In the genomic region with DNA sequence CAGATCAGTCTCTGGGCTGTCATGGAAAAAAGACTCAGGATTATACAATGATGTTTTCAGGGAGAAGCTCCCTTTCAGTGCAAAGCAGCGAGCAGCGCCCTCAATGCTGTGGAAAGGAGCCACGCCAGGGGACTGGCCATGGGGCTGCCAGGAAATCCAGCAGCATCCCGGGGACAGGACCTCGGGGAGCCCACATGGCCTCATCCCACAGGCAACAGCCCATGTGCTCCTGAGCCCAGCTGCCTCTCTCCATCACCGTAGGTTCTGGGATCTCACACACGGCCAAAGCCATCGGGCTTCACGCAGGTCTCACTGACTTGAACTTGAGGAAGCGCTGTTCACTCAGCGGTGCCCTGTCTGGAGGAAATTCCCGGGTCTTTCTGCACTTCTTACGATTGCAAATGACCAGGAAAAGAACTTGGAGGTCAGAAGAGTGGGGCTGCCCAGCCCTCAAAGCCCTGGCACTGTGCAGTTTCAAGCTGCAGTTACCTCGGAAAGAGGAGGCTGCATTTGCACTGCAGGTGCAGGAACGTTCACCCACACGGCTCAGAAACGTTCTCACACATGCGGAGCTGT, we compare ENCODE assay signal across 26 cellular contexts.
DNase-seq lines count a peak whose midpoint lies in the region; ATAC-seq, FAIRE-seq and TF ChIP-seq lines count a peak whose summit lies in the region.
"Had no signal": no experiment of that assay in that cellular context is flagged by ENCODE, and none has a peak within 500 bp of the region (broad histone marks: within the 10 kb centered on the region; RNA-seq: fewer than 3 reads in every experiment).

No MANE protein-coding gene starts in this region.

- peaks cover 4% of the 10 kb centered on the region for H3K36me3 Mint-ChIP-seq in neural progenitor cell
- H3K36me3 Mint-ChIP-seq: CD14-positive monocyte; CD4-positive, CD25-positive, alpha-beta regulatory T cell had no signal

- TF ChIP-seq POLR2A in HepG2 (IDR thresholded peaks at IDR 0.05; ENCODE audit: insufficient read depth in 1 of 2, low read depth in 2 of 2, low read length in 2 of 2) (no peak), right lobe of liver (IDR thresholded peaks at IDR 0.05) (no peak)

- no peak overlapping the region for H2AFZ ChIP-seq in HepG2 (ENCODE audit: low read length)
- no peak overlapping the region for H2AFZ ChIP-seq in neural progenitor cell (replicated peaks)

- no TSS peak for BruUV-seq in HepG2 (replicated peaks; lab: Mats Ljungman, UMichigan)

- in situ Hi-C loops in HepG2 (cut with HindIII; ENCODE audit: extremely low pct_ligation_motif_present, low pct_unique_long_range_greater_than_20kb): no loop called here

- 29% methylated on average over 16 of the region's 18 CpGs for WGBS in HepG2 (ENCODE audit: low lambda C conversion rate)
- 70% methylated on average over 9 of the region's 18 CpGs for WGBS in right lobe of liver (ENCODE audit: insufficient coverage, low coverage, low lambda C conversion rate, missing lambda C conversion rate)

- H3K4me1 Mint-ChIP-seq in neural progenitor cell: peaks cover 9% of the 10 kb centered on the region
- H3K4me1 Mint-ChIP-seq: CD14-positive monocyte; CD4-positive, alpha-beta memory T cell; CD4-positive, CD25-positive, alpha-beta regulatory T cell; CD8-positive, alpha-beta memory T cell had no signal

- no peak overlapping the region for H3K4me3 ChIP-seq in HepG2 (replicated peaks in 1 of 3; ENCODE audit: insufficient read depth in 1 of 3, low read depth in 2 of 3, low read length in 3 of 3)
- no peak overlapping the region for H3K4me3 ChIP-seq in right lobe of liver
- no peak overlapping the region for H3K4me3 ChIP-seq in neural progenitor cell
- H3K4me3 ChIP-seq: BLaER1, GM12878 had no signal

- H3K27ac ChIP-seq in HepG2 (ENCODE audit: extremely low read length, insufficient read depth, low read length) (no peak overlapping the region), right lobe of liver (no peak overlapping the region), neural progenitor cell (no peak overlapping the region)
- H3K27ac ChIP-seq: BLaER1 had no signal

- peaks cover 17% of the 10 kb centered on the region for H3K9me3 Mint-ChIP-seq in neural progenitor cell

- FAIRE-seq in HepG2 (lab: Jason Lieb, UNC): no peak
- FAIRE-seq: A204.1, GM12878, GM12892, GM18507 had no signal

- H3K4me1 ChIP-seq in HepG2 (ENCODE audit: insufficient read depth, low read length) (no peaks in the 10 kb centered on the region), right lobe of liver (no peaks in the 10 kb centered on the region), neural progenitor cell (no peaks in the 10 kb centered on the region)
- H3K4me1 ChIP-seq: BE2C had no signal

- H3K9ac ChIP-seq in HepG2 (ENCODE audit: insufficient read depth, low read depth, low read length): no peak overlapping the region
- H3K9ac ChIP-seq in neural progenitor cell: no peak overlapping the region
- H3K9ac ChIP-seq: BLaER1 had no signal

- H4K20me1 ChIP-seq in HepG2 (ENCODE audit: insufficient read depth, low read length) (no peaks in the 10 kb centered on the region), neural progenitor cell (ENCODE audit: low read depth) (no peaks in the 10 kb centered on the region)
- H4K20me1 ChIP-seq: BLaER1 had no signal

- H3K79me2 ChIP-seq in HepG2 (ENCODE audit: insufficient read depth, low read length): no peaks in the 10 kb centered on the region
- no peaks in the 10 kb centered on the region for H3K79me2 ChIP-seq in neural progenitor cell (ENCODE audit: low read depth)

- H3F3A ChIP-seq in neural progenitor cell (ENCODE audit: low read depth): no peaks in the 10 kb centered on the region

- intact Hi-C loops in HepG2 (cut with micrococcal nuclease; ENCODE audit: unreplicated experiment): no loop called here
- intact Hi-C loops in right lobe of liver (cut with DNase I): no loop called here

- no peaks in the 10 kb centered on the region for H3K27me3 Mint-ChIP-seq in neural progenitor cell (ENCODE audit: insufficient read depth, low read depth)
- H3K27me3 Mint-ChIP-seq: CD4-positive, CD25-positive, alpha-beta regulatory T cell had no signal

- no peak overlapping the region for H3K4me2 ChIP-seq in HepG2 (ENCODE audit: low read depth, low read length)
- H3K4me2 ChIP-seq in neural progenitor cell: no peak overlapping the region
- H3K4me2 ChIP-seq: BLaER1 had no signal

- 0 out of 3 replicates have a peak, but pooled peaks have one; percentile 26 for ATAC-seq in HepG2
- ATAC-seq in right lobe of liver: no peak
- ATAC-seq: GM12878 had no signal

- no peak for TF ChIP-seq EP300 in HepG2 (IDR thresholded peaks at IDR 0.05; ENCODE audit: low read depth in 2 of 2, low read length in 2 of 2)
- TF ChIP-seq EP300 in HepG2 (CRISPR knock-in tag; IDR thresholded peaks at IDR 0.05; ENCODE audit: borderline replicate concordance): no peak

- H3K9me3 ChIP-seq in HepG2 (ENCODE audit: low read length) (peaks cover 11% of the 10 kb centered on the region), right lobe of liver (no peaks in the 10 kb centered on the region), neural progenitor cell (ENCODE audit: low read depth) (no peaks in the 10 kb centered on the region)
- H3K9me3 ChIP-seq: BE2C had no signal

- no peak overlapping the region for H3K27ac Mint-ChIP-seq in neural progenitor cell
- H3K27ac Mint-ChIP-seq: CD14-positive monocyte; CD4-positive, CD25-positive, alpha-beta regulatory T cell; CD8-positive, alpha-beta memory T cell had no signal

- POLR2A ChIA-PET in HepG2 (lab: Yijun Ruan, JAX): no interaction called here

- CTCF ChIA-PET in HepG2 (lab: Yijun Ruan, JAX; ENCODE audit: low intra/inter-chr PET ratio, low total read pairs): no interaction called here

- no peaks in the 10 kb centered on the region for H3K36me3 ChIP-seq in HepG2 (replicated peaks in 1 of 2; ENCODE audit: control insufficient read depth in 1 of 2, insufficient read depth in 2 of 2, low read length in 2 of 2)
- H3K36me3 ChIP-seq in right lobe of liver: no peaks in the 10 kb centered on the region
- H3K36me3 ChIP-seq in neural progenitor cell: no peaks in the 10 kb centered on the region
- H3K36me3 ChIP-seq: BE2C, BLaER1 had no signal

- no peak overlapping the region for H3K4me3 Mint-ChIP-seq in neural progenitor cell
- H3K4me3 Mint-ChIP-seq: CD14-positive monocyte; CD4-positive, alpha-beta memory T cell; CD4-positive, CD25-positive, alpha-beta regulatory T cell; CD8-positive, alpha-beta memory T cell had no signal

- H3K27me3 ChIP-seq in HepG2 (ENCODE audit: control insufficient read depth in 1 of 2, insufficient read depth in 2 of 2, low read length in 2 of 2) (peaks cover 1 to 11% of the 10 kb centered on the region in 2 experiments; a peak in 3 of 5 replicates), right lobe of liver (no peaks in the 10 kb centered on the region), neural progenitor cell (no peaks in the 10 kb centered on the region)
- H3K27me3 ChIP-seq: BE2C, BLaER1 had no signal

- TF ChIP-seq RAD21 in HepG2 (CRISPR knock-in tag; IDR thresholded peaks at IDR 0.05): no peak

- DNase-seq in HepG2 (ENCODE audit: low spot score): no peak
- DNase-seq in right lobe of liver: no peak
- peak; percentile 5 for DNase-seq in mucosa of gallbladder (ENCODE audit: low spot score)
- no peak for DNase-seq in neural progenitor cell (ENCODE audit: low spot score)
- DNase-seq in NCI-H2171 treated with DMSO at 0.1 percent for 48 hours (lab: John Stamatoyannopoulos, UW): no peak
- DNase-seq: 8988T; ACHN; BE2C; C1 segment of cervical spinal cord; CD4-positive, alpha-beta memory T cell; CD4-positive, CD25-positive, alpha-beta regulatory T cell; CD8-positive, alpha-beta memory T cell; COR-L47; DMS 273 treated with DMSO at 0.1 percent for 48 hours; DMS153; DMS53; DMS79; DND-41; EL; GDM1 had no signal

- no peak for TF ChIP-seq CTCF in HepG2 (CRISPR knock-in tag; IDR thresholded peaks at IDR 0.05)
- TF ChIP-seq CTCF in right lobe of liver (IDR thresholded peaks at IDR 0.05): no peak
- TF ChIP-seq CTCF in neural progenitor cell (IDR thresholded peaks at IDR 0.05): no peak

TF ChIP-seq in HepG2, 621 proteins besides CTCF, POLR2A, EP300 and RAD21:
- TF ChIP-seq MNT (IDR thresholded peaks at IDR 0.05) (peak; percentile 51), KDM1A (CRISPR knock-in tag; IDR thresholded peaks at IDR 0.05) (no peak)
